In the genomic region with DNA sequence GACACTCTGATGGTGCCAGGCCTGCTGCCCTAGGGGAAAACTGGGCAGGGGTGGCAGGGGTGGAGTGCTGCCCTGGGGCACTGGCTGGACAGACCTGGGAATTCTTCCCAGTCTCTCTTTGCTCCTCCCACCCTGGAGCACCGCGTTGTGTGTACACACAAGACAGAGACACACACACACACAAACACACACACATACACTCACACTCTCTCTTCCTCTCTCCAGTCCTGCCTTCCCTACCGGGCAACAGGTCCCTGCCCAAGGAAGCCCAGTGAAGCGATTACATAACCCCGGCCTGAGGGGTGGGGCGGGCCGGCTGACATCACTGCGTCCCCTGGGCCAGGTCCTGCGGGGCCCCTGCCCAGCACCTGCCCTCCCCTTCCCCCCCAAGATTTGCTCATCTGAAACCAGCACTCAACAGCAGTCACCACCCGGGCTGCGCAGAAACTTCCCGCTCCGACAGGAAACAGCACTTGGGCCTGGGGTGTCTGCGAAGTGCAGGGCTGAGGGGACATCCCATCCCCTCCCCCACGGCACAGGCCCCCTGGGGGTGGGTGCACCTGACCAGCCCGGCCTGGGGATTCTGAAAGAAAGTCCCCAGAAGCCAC, we compare ENCODE assay signal across 8 cellular contexts. TPM values are rescaled to one million over a fixed set of nuclear protein-coding genes. Genes with fewer than 3 reads are reported as not detected.
DNase-seq lines count a peak whose midpoint lies in the region; ATAC-seq and TF ChIP-seq lines count a peak whose summit lies in the region.

No MANE protein-coding gene starts in this region.

- peak overlapping the region; percentile 78 to 95 (median 91) for H3K27ac Mint-ChIP-seq in CD4-positive, CD25-positive, alpha-beta regulatory T cell
- no peak overlapping the region for H3K27ac Mint-ChIP-seq in GM23338
- H3K27ac Mint-ChIP-seq in stimulated activated memory B cell treated with anti-CD40 and anti-IgM and Interleukin-4, amounts not matched to agents 10 μg/mL and 1 μg/mL and 100 μg/mL, for 72 hours: peak overlapping the region; percentile 66

- DNase-seq in CD4-positive, CD25-positive, alpha-beta regulatory T cell: peak; percentile 40 to 83 (median 73)
- DNase-seq in GM23338 (ENCODE audit: low spot score) (peak; percentile 69), NCI-H2196 (lab: John Stamatoyannopoulos, UW; ENCODE audit: unreplicated experiment) (peak; percentile 80), lung microvascular endothelial cell (ENCODE audit: low read depth in 2 of 2) (peak; percentile 62 to 70)
- DNase-seq in activated CD4-positive, alpha-beta T cell treated with anti-CD3 and anti-CD28 coated beads, Interleukin-2, amount 50 U/mL, for 4 hours: peak; percentile 37
- peak; percentile 42 to 49 (median 45) for DNase-seq in effector memory CD4-positive, alpha-beta T cell

- H3K4me1 ChIP-seq in CD4-positive, CD25-positive, alpha-beta regulatory T cell (ENCODE audit: control insufficient read depth, insufficient read depth, low read length, poor library complexity, severe bottlenecking): peaks cover 64% of the 10 kb centered on the region
- H3K4me1 ChIP-seq in GM23338 (ENCODE audit: insufficient read depth): no peaks in the 10 kb centered on the region; the same call in 1 of the 2 replicates
- H3K4me1 ChIP-seq in effector memory CD4-positive, alpha-beta T cell (ENCODE audit: control insufficient read depth, insufficient read depth, low read length, poor library complexity, severe bottlenecking): peaks cover 64% of the 10 kb centered on the region

- TF ChIP-seq CTCF in GM23338 (conservative IDR thresholded peaks at IDR 0.05; ENCODE audit: low read depth in 2 of 2): no peak

- H2AFZ ChIP-seq in GM23338: no peak overlapping the region

- H3K79me2 ChIP-seq in GM23338 (replicated peaks; ENCODE audit: insufficient read depth): peaks cover 29% of the 10 kb centered on the region

- peak; percentile 27 to 29 for ATAC-seq in CD4-positive, CD25-positive, alpha-beta regulatory T cell (ENCODE audit: low read depth in 2 of 2)
- peak; percentile 17 for ATAC-seq in GM23338
- ATAC-seq in stimulated activated memory B cell treated with anti-CD40 and anti-IgM and Interleukin-4, amounts not matched to agents 10 μg/mL and 1 μg/mL and 100 μg/mL, for 72 hours: peak; percentile 58
- ATAC-seq in GM18870 (IDR thresholded peaks at IDR 0.05; ENCODE audit: unreplicated experiment): no peak

- H3K27ac ChIP-seq in CD4-positive, CD25-positive, alpha-beta regulatory T cell (ENCODE audit: insufficient read depth, low read length, poor library complexity, severe bottlenecking): peak overlapping the region; percentile 78
- no peak overlapping the region for H3K27ac ChIP-seq in GM23338 (ENCODE audit: low read depth)
- H3K27ac ChIP-seq in effector memory CD4-positive, alpha-beta T cell (ENCODE audit: insufficient read depth, low read length, poor library complexity, severe bottlenecking): peak overlapping the region; percentile 87

- H3K9me3 Mint-ChIP-seq in CD4-positive, CD25-positive, alpha-beta regulatory T cell: no peaks in the 10 kb centered on the region
- H3K9me3 Mint-ChIP-seq in GM23338: no peaks in the 10 kb centered on the region
- H3K9me3 Mint-ChIP-seq in stimulated activated memory B cell treated with anti-CD40 and anti-IgM and Interleukin-4, amounts not matched to agents 10 μg/mL and 1 μg/mL and 100 μg/mL, for 72 hours: no peaks in the 10 kb centered on the region

- peak overlapping the region; percentile 86 for H3K4me3 ChIP-seq in CD4-positive, CD25-positive, alpha-beta regulatory T cell (ENCODE audit: low read depth, low read length)
- H3K4me3 ChIP-seq in GM23338: peak overlapping the region; percentile 96
- H3K4me3 ChIP-seq in effector memory CD4-positive, alpha-beta T cell (ENCODE audit: insufficient read depth, low read depth, low read length, poor library complexity, severe bottlenecking): peak overlapping the region; percentile 94

- 0 out of 2 replicates have a peak, but pooled peaks cover 3% of the 10 kb centered on the region for H3F3A ChIP-seq in GM23338 (replicated peaks; ENCODE audit: low read depth)

- no peaks in the 10 kb centered on the region for H3K27me3 ChIP-seq in CD4-positive, CD25-positive, alpha-beta regulatory T cell (ENCODE audit: control insufficient read depth, insufficient read depth, low read length)
- no peaks in the 10 kb centered on the region for H3K27me3 ChIP-seq in GM23338 (ENCODE audit: insufficient read depth)
- no peaks in the 10 kb centered on the region for H3K27me3 ChIP-seq in effector memory CD4-positive, alpha-beta T cell (replicated peaks; ENCODE audit: control insufficient read depth, insufficient read depth, low read length, poor library complexity, severe bottlenecking)

- peaks cover 4% of the 10 kb centered on the region for H3K27me3 Mint-ChIP-seq in CD4-positive, CD25-positive, alpha-beta regulatory T cell
- peaks cover 11% of the 10 kb centered on the region for H3K27me3 Mint-ChIP-seq in GM23338 (ENCODE audit: insufficient read depth, low read depth, poor library complexity)
- no peaks in the 10 kb centered on the region for H3K27me3 Mint-ChIP-seq in stimulated activated memory B cell treated with anti-CD40 and anti-IgM and Interleukin-4, amounts not matched to agents 10 μg/mL and 1 μg/mL and 100 μg/mL, for 72 hours

- no peaks in the 10 kb centered on the region for H3K9me3 ChIP-seq in CD4-positive, CD25-positive, alpha-beta regulatory T cell (ENCODE audit: control insufficient read depth in 2 of 2, low read length in 2 of 2)
- H3K9me3 ChIP-seq in effector memory CD4-positive, alpha-beta T cell (ENCODE audit: control insufficient read depth, low read length): no peaks in the 10 kb centered on the region

- peak overlapping the region; percentile 96 for H3K4me2 ChIP-seq in GM23338

- H3K9me2 ChIP-seq in GM23338 (ENCODE audit: insufficient read depth): no peaks in the 10 kb centered on the region

- H4K20me1 ChIP-seq in GM23338 (replicated peaks; ENCODE audit: insufficient read depth): peaks cover 10% of the 10 kb centered on the region

- H3K36me3 Mint-ChIP-seq in CD4-positive, CD25-positive, alpha-beta regulatory T cell: no peaks in the 10 kb centered on the region
- no peaks in the 10 kb centered on the region for H3K36me3 Mint-ChIP-seq in GM23338 (ENCODE audit: low read depth)
- H3K36me3 Mint-ChIP-seq in stimulated activated memory B cell treated with anti-CD40 and anti-IgM and Interleukin-4, amounts not matched to agents 10 μg/mL and 1 μg/mL and 100 μg/mL, for 72 hours: peaks cover 33% of the 10 kb centered on the region

- peak overlapping the region; percentile 88 to 94 (median 90) for H3K4me3 Mint-ChIP-seq in CD4-positive, CD25-positive, alpha-beta regulatory T cell
- peak overlapping the region; percentile 80 for H3K4me3 Mint-ChIP-seq in GM23338
- H3K4me3 Mint-ChIP-seq in stimulated activated memory B cell treated with anti-CD40 and anti-IgM and Interleukin-4, amounts not matched to agents 10 μg/mL and 1 μg/mL and 100 μg/mL, for 72 hours: peak overlapping the region; percentile 81

- peaks cover 0 to 65% (median 8%) of the 10 kb centered on the region in 4 donors for H3K4me1 Mint-ChIP-seq in CD4-positive, CD25-positive, alpha-beta regulatory T cell
- H3K4me1 Mint-ChIP-seq in GM23338: peaks cover 3% of the 10 kb centered on the region; the same call in 2 of the 3 replicates
- peaks cover 82% of the 10 kb centered on the region for H3K4me1 Mint-ChIP-seq in stimulated activated memory B cell treated with anti-CD40 and anti-IgM and Interleukin-4, amounts not matched to agents 10 μg/mL and 1 μg/mL and 100 μg/mL, for 72 hours

- peaks cover 14% of the 10 kb centered on the region for H3K36me3 ChIP-seq in CD4-positive, CD25-positive, alpha-beta regulatory T cell (ENCODE audit: control insufficient read depth, insufficient read depth, low read length)
- no peaks in the 10 kb centered on the region for H3K36me3 ChIP-seq in GM23338 (ENCODE audit: insufficient read depth)
- peaks cover 44% of the 10 kb centered on the region for H3K36me3 ChIP-seq in effector memory CD4-positive, alpha-beta T cell (ENCODE audit: control insufficient read depth, insufficient read depth, low read length)

TF ChIP-seq in GM23338, 12 proteins besides CTCF, POLR2A, EP300 and RAD21 (continues in another document):
- TF ChIP-seq CREB1 (CRISPR knock-in tag; IDR thresholded peaks at IDR 0.05; ENCODE audit: low read depth) (no peak), NANOG (IDR thresholded peaks at IDR 0.05; ENCODE audit: borderline replicate concordance) (no peak), ZNF114 (CRISPR knock-in tag; IDR thresholded peaks at IDR 0.05) (no peak), EZH2phosphoT487 (IDR thresholded peaks at IDR 0.05; ENCODE audit: unreplicated experiment) (no peak)

RNA-seq across cellular contexts. Expression of a gene that starts 1.2 kb away (rescaled TPM):
- total RNA-seq in CD4-positive, CD25-positive, alpha-beta regulatory T cell: 340 TPM
- polyA plus RNA-seq in CD4-positive, CD25-positive, alpha-beta regulatory T cell: 10 to 100 TPM; 28.7 to 38.2 (median 32.0) TPM
- total RNA-seq in GM23338 (2014; rRNA removed; shearing (Covaris generic)): 123 and 159 TPM in 2 replicates
- polyA plus RNA-seq in GM23338 (2016; fragmentation: Nextera tagmentation; extraction: Ambion mirVana): 71.0 and 106 TPM in 2 replicates
- 80.9 and 102 TPM in 2 replicates for total RNA-seq in lung microvascular endothelial cell

RNA-seq across cellular contexts. Expression of a gene that starts 34.3 kb away (rescaled TPM):
- total RNA-seq in CD4-positive, CD25-positive, alpha-beta regulatory T cell: 58.6 TPM
- polyA plus RNA-seq in CD4-positive, CD25-positive, alpha-beta regulatory T cell: 1 to 10 TPM; 3.2 to 5.4 (median 4.7) TPM
- total RNA-seq in GM23338 (2014; rRNA removed; shearing (Covaris generic)): 106 and 130 TPM in 2 replicates
- polyA plus RNA-seq in GM23338 (2016; fragmentation: Nextera tagmentation; extraction: Ambion mirVana): 23.8 and 27.2 TPM in 2 replicates
- total RNA-seq in lung microvascular endothelial cell: 29.0 and 34.9 TPM in 2 replicates

RNA-seq across cellular contexts. Expression of a gene that starts 46.3 kb away (rescaled TPM):
- 131 TPM for total RNA-seq in CD4-positive, CD25-positive, alpha-beta regulatory T cell
- polyA plus RNA-seq in CD4-positive, CD25-positive, alpha-beta regulatory T cell: 10 to 100 TPM; 73.6 to 91.1 (median 88.0) TPM
- total RNA-seq in GM23338 (2014; rRNA removed; shearing (Covaris generic)): 5.9 and 9.4 TPM in 2 replicates
- polyA plus RNA-seq in GM23338 (2016; fragmentation: Nextera tagmentation; extraction: Ambion mirVana): 2.9 TPM in 2 replicates
- total RNA-seq in lung microvascular endothelial cell: 12.6 and 13.1 TPM in 2 replicates

RNA-seq across cellular contexts. Expression of a gene that starts 46.9 kb away (rescaled TPM):
- 16.5 TPM for total RNA-seq in CD4-positive, CD25-positive, alpha-beta regulatory T cell
- polyA plus RNA-seq in CD4-positive, CD25-positive, alpha-beta regulatory T cell: under 1 TPM; 0.47 to 0.82 (median 0.70) TPM
- total RNA-seq in GM23338 (2014; rRNA removed; shearing (Covaris generic)): 2.2 and 2.6 TPM in 2 replicates
- 0.57 and 0.82 TPM in 2 replicates for polyA plus RNA-seq in GM23338 (2016; fragmentation: Nextera tagmentation; extraction: Ambion mirVana)
- total RNA-seq in lung microvascular endothelial cell: 0.60 and 0.65 TPM in 2 replicates
